Comparison of ENCODE assay signal across 23 cellular contexts in the genomic region with DNA sequence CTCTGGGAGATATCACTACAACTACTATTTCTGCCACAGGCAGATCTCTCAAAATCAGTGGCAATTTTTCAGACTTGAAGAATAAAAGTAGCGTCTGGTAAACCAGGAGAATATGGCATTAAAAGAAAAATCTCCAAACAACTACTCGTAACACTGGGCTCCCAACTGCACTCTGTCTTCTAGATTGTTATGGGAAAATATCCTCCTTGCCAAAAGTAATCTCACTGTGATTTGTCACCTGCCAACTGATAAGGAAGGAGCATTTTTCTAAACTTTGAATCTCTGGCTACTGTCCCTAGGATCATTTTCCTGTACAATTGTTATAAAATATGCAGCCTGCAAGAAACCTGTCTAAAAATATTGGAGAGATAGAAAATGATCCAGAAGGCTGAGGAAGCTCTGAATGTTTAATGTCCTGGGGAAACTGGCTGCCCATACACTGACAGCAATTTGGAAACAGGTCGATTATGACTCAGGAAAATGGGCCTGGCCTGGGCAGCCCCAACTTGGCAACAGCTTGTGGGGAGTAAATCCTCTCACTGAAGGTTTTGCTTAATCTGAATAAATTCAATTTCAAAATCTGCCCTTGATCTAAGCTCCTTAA.
"Had no signal": no experiment of that assay in that cellular context is flagged by ENCODE, and none has a peak within 500 bp of the region (broad histone marks: within the 10 kb centered on the region; RNA-seq: fewer than 3 reads in every experiment).

No MANE protein-coding gene starts in this region.

- DNase-seq: activated CD4-positive, alpha-beta T cell treated with anti-CD3 and anti-CD28 coated beads for 36 hours; activated CD4-positive, alpha-beta T cell treated with anti-CD3 and anti-CD28 coated beads, Interleukin-2, amount 50 U/mL, for 48 hours; activated gamma-delta T cell; dermis blood vessel endothelial cell; foreskin melanocyte; glutamatergic neuron; hippocampal formation; left cardiac atrium; lower lobe of right lung; nucleus accumbens; stimulated activated CD4-positive, alpha-beta T cell treated with anti-CD3 and anti-CD28 coated beads, Interleukin-12 subunit alpha, Interleukin-12 subunit beta, amount 100 ng/mL, for 4 hours; stimulated activated CD4-positive, alpha-beta T cell treated with anti-CD3 and anti-CD28 coated beads, Interleukin-2, amount 100 ng/mL, for 24 hours; stimulated activated naive CD8-positive, alpha-beta T cell treated with anti-CD3 and anti-CD28 coated beads, Interleukin-15, Interleukin-2, amounts not matched to agents 100 U/mL and 50 U/mL, for 24 hours had no signal

- H3K4me1 ChIP-seq: lower lobe of right lung, right atrium auricular region, tibial nerve had no signal

- H3K27ac ChIP-seq: cardiac muscle cell, epithelial cell of prostate, lower lobe of right lung, right atrium auricular region, tibial nerve had no signal

- H3K36me3 Mint-ChIP-seq: activated naive CD4-positive, alpha-beta T cell treated with anti-CD3 and anti-CD28 coated beads, Interleukin-2, amount 50 U/mL, for 24 hours; natural killer cell treated with Interleukin-12 subunit alpha and Interleukin-12 subunit beta and Interleukin-15 and Interleukin-18, amount 100 ng/mL, for 72 hours; WTC11 had no signal

- H3K36me3 ChIP-seq: cardiac muscle cell, lower lobe of right lung, right atrium auricular region, tibial nerve had no signal

- FAIRE-seq: islet of Langerhans, TTC549 had no signal

- H3K9me3 Mint-ChIP-seq: activated naive CD4-positive, alpha-beta T cell treated with anti-CD3 and anti-CD28 coated beads, Interleukin-2, amount 50 U/mL, for 24 hours; natural killer cell treated with Interleukin-12 subunit alpha and Interleukin-12 subunit beta and Interleukin-15 and Interleukin-18, amount 100 ng/mL, for 72 hours; T-helper 2 cell treated with Interferon-gamma antibody and Interleukin-4, amounts not matched to agents 5 μg/mL and 100 μg/mL, for 36 hours; WTC11 had no signal

- H3K27ac Mint-ChIP-seq: activated CD4-positive, alpha-beta T cell treated with anti-CD3 and anti-CD28 coated beads for 36 hours; activated naive CD4-positive, alpha-beta T cell treated with anti-CD3 and anti-CD28 coated beads, Interleukin-2, amount 50 U/mL, for 24 hours; natural killer cell treated with Interleukin-12 subunit alpha and Interleukin-12 subunit beta and Interleukin-15 and Interleukin-18, amount 100 ng/mL, for 72 hours; T-helper 2 cell treated with Interferon-gamma antibody and Interleukin-4, amounts not matched to agents 5 μg/mL and 100 μg/mL, for 36 hours; WTC11 had no signal

- H3K4me3 ChIP-seq: cardiac muscle cell, lower lobe of right lung, right atrium auricular region, tibial nerve had no signal

- H3K4me1 Mint-ChIP-seq: activated CD4-positive, alpha-beta T cell treated with anti-CD3 and anti-CD28 coated beads for 36 hours; activated naive CD4-positive, alpha-beta T cell treated with anti-CD3 and anti-CD28 coated beads, Interleukin-2, amount 50 U/mL, for 24 hours had no signal

- H3K4me3 Mint-ChIP-seq: activated CD4-positive, alpha-beta T cell treated with anti-CD3 and anti-CD28 coated beads for 36 hours; activated naive CD4-positive, alpha-beta T cell treated with anti-CD3 and anti-CD28 coated beads, Interleukin-2, amount 50 U/mL, for 24 hours; natural killer cell treated with Interleukin-12 subunit alpha and Interleukin-12 subunit beta and Interleukin-15 and Interleukin-18, amount 100 ng/mL, for 72 hours; T-helper 2 cell treated with Interferon-gamma antibody and Interleukin-4, amounts not matched to agents 5 μg/mL and 100 μg/mL, for 36 hours; WTC11 had no signal

- H3K27me3 ChIP-seq: right atrium auricular region had no signal

- H3K9me3 ChIP-seq: lower lobe of right lung, right atrium auricular region, tibial nerve had no signal

- ATAC-seq: activated CD4-positive, alpha-beta T cell treated with anti-CD3 and anti-CD28 coated beads for 36 hours; lower lobe of right lung; natural killer cell treated with Interleukin-12 subunit alpha and Interleukin-12 subunit beta and Interleukin-15 and Interleukin-18, amount 100 ng/mL, for 72 hours; stimulated activated naive CD8-positive, alpha-beta T cell treated with anti-CD3 and anti-CD28 coated beads, Interleukin-15, Interleukin-2, amounts not matched to agents 100 U/mL and 50 U/mL, for 24 hours had no signal
